In genomic region chr17:19376799-19377198, GRCh38 we compare ENCODE assay signal across 9 cellular contexts. TPM values are rescaled to one million over a fixed set of nuclear protein-coding genes. Genes with fewer than 3 reads are reported as not detected.
DNase-seq lines count a peak whose midpoint lies in the region; ATAC-seq and TF ChIP-seq lines count a peak whose summit lies in the region.
"Had no signal": no experiment of that assay in that cellular context is flagged by ENCODE, and none has a peak within 500 bp of the region (broad histone marks: within the 10 kb centered on the region; RNA-seq: fewer than 3 reads in every experiment).

No MANE protein-coding gene starts in this region.

- H3K36me3 ChIP-seq in ES-I3 (ENCODE audit: insufficient read depth, low read length) = peaks cover 26% of the 10 kb centered on the region; the same call in 1 of the 2 replicates

- peak overlapping the region; percentile 83 for H3K4me3 ChIP-seq in choroid plexus epithelial cell (ENCODE audit: low read depth, low read length)

- H3K36me3 Mint-ChIP-seq in natural killer cell = no peaks in the 10 kb centered on the region

- ATAC-seq in natural killer cell = no peak
- ATAC-seq in GM18502 (IDR thresholded peaks at IDR 0.05; ENCODE audit: poor library complexity, unreplicated experiment) = no peak
- ATAC-seq in GM21381 (IDR thresholded peaks at IDR 0.05; ENCODE audit: unreplicated experiment) = no peak

- TF ChIP-seq CTCF in choroid plexus epithelial cell (conservative IDR thresholded peaks at IDR 0.05; ENCODE audit: low read depth, low read length) (no peak), natural killer cell (IDR thresholded peaks at IDR 0.05) (no peak)

- peaks cover 6% of the 10 kb centered on the region; the same call in 1 of the 2 replicates for H3K4me1 ChIP-seq in ES-I3 (ENCODE audit: insufficient read depth, low read length)

- H3K9me3 ChIP-seq in ES-I3 (ENCODE audit: control insufficient read depth, insufficient read depth, low read length) = no peaks in the 10 kb centered on the region

- H3K9me3 Mint-ChIP-seq in natural killer cell = no peaks in the 10 kb centered on the region

- H3K9ac ChIP-seq in ES-I3 (ENCODE audit: low read depth, low read length) = peak overlapping the region; percentile 76; the same call in 1 of the 2 replicates

- peak; percentile 30 for DNase-seq in NCI-H1436 treated with DMSO at 0.1 percent for 48 hours (lab: John Stamatoyannopoulos, UW)
- DNase-seq in choroid plexus epithelial cell (ENCODE audit: low read depth) = no peak
- no peak for DNase-seq in natural killer cell
- DNase-seq in hepatic stellate cell (ENCODE audit: low spot score) = no peak
- no peak for DNase-seq in NCI-H1092 treated with DMSO at 0.1 percent for 48 hours (lab: John Stamatoyannopoulos, UW)

- H3K4me3 Mint-ChIP-seq in natural killer cell = peak overlapping the region; percentile 99

- H3K4me1 Mint-ChIP-seq in natural killer cell = peaks cover 45 to 67% of the 10 kb centered on the region in 2 donors

- H3K27ac Mint-ChIP-seq in natural killer cell = peak overlapping the region; percentile 97 to 98

- intact Hi-C loops in natural killer cell (cut with micrococcal nuclease) = no loop called here

- no peaks in the 10 kb centered on the region for H3K27me3 Mint-ChIP-seq in natural killer cell (ENCODE audit: low read depth in 2 of 2)

RNA-seq across cellular contexts. Expression of gene MAPK7, which starts 1.5 kb away (rescaled TPM):
- 10 to 100 TPM; 39.2 to 63.5 (median 54.1) TPM for total RNA-seq in natural killer cell

RNA-seq across cellular contexts. Expression of gene MFAP4, which starts 10.2 kb away (rescaled TPM):
- not detected for total RNA-seq in natural killer cell
- total RNA-seq: T-helper 2 cell treated with Interferon-gamma antibody and Interleukin-4, amounts not matched to agents 100 ng/mL and 5 ng/mL, for 36 hours had no signal

RNA-seq across cellular contexts. Expression of gene B9D1, which starts 14.3 kb away (rescaled TPM):
- total RNA-seq in natural killer cell = 1 to 10 TPM; 3.1 to 7.5 (median 3.7) TPM

RNA-seq across cellular contexts. Expression of gene RNF112, which starts 34.2 kb away (rescaled TPM):
- 1 to 10 TPM; 1.0 to 5.1 (median 5.0) TPM for total RNA-seq in natural killer cell
